Comparison of ENCODE assay signal across 31 cellular contexts in the genomic region with DNA sequence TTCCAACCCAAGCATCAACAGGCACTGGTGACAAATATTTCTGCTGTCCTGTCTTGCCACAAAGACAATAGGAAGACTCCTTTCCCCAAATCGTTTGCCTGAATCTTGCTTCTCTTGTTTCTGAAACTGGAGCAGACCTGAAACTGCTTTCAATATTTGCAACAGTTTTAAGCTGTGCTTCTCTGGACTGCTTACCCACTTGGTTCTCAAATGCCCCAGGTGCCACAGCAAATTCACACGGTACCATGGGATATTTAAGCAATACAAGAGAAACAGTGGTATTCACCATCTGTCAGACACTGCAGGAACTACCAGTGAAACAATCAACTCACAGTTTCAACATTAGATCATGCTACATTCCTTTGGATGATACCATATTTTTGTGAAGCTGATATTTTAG.
"Had no signal": no experiment of that assay in that cellular context is flagged by ENCODE, and none has a peak within 500 bp of the region (broad histone marks: within the 10 kb centered on the region; RNA-seq: fewer than 3 reads in every experiment).

No MANE protein-coding gene starts in this region.

- H3K27ac Mint-ChIP-seq: T-cell had no signal

- H3K4me1 ChIP-seq: SJCRH30 had no signal

- ATAC-seq: K562, Panc1, Right ventricle myocardium inferior, SK-N-SH treated with all-trans-retinoic acid at 6 μM for 48 hours, T-cell had no signal

- H3K9me3 ChIP-seq: SJCRH30 had no signal

- H3K4me1 Mint-ChIP-seq: T-cell had no signal

- H3K27ac ChIP-seq: PC-9, RWPE1, SJCRH30, SK-N-MC had no signal

- H3K36me3 Mint-ChIP-seq: T-cell had no signal

- H3K4me3 ChIP-seq: K562, PC-9, SJCRH30, SK-N-MC had no signal

- H3K27me3 ChIP-seq: SJCRH30 had no signal

- H3K36me3 ChIP-seq: SJCRH30 had no signal

- DNase-seq: Karpas-422, KG1, NCI-H1048, NCI-H1092 treated with DMSO at 0.1 percent for 48 hours, NCI-H1105 treated with DMSO at 0.1 percent for 48 hours, NCI-H1417, NCI-H1436, NCI-H146, NCI-H1694, NCI-H187, NCI-H1930, NCI-H2029 treated with DMSO at 0.1 percent for 48 hours, NCI-H2081 treated with DMSO at 0.1 percent for 48 hours, NCI-H2107, NCI-H226, NCI-H446 treated with DMSO at 0.1 percent for 48 hours, NCI-H510A, NCI-H524, NCI-H526, NCI-H82, PC-9, SHP77, SIG-M5, SJCRH30, T-cell had no signal

- H3K4me3 Mint-ChIP-seq: T-cell had no signal

- H3K9me3 Mint-ChIP-seq: T-cell had no signal
